Comparison of ENCODE assay signal across 1 cellular context in genomic region chr17:49515196-49515770, GRCh38.
TF ChIP-seq lines count a peak whose summit lies in the region.

No MANE protein-coding gene starts in this region.

TF ChIP-seq in HepG2, 621 proteins besides CTCF, POLR2A, EP300 and RAD21 (continued from another document and continues in another):
- no peak for TF ChIP-seq ZMAT5 (CRISPR knock-in tag; IDR thresholded peaks at IDR 0.05; ENCODE audit: borderline replicate concordance, low read depth)
- TF ChIP-seq ZNF275 (CRISPR knock-in tag; IDR thresholded peaks at IDR 0.05; ENCODE audit: borderline replicate concordance) = no peak
- peak; percentile 67; the same call in 1 of the 2 replicates for TF ChIP-seq HMGXB3 (CRISPR knock-in tag; IDR thresholded peaks at IDR 0.05; ENCODE audit: borderline replicate concordance)
- TF ChIP-seq SRSF9 (IDR thresholded peaks at IDR 0.05; ENCODE audit: borderline replicate concordance, insufficient read depth, low read depth, low read length, poor library complexity, severe bottlenecking) = no peak
- peak; percentile 74; the same call in 1 of the 2 replicates for TF ChIP-seq ZNF768 (CRISPR knock-in tag; IDR thresholded peaks at IDR 0.05)
- no peak; the same call in 1 of the 2 replicates for TF ChIP-seq ZNF121 (CRISPR knock-in tag; IDR thresholded peaks at IDR 0.05)
- TF ChIP-seq WIZ (CRISPR knock-in tag; IDR thresholded peaks at IDR 0.05) = peak; percentile 87
- peak; percentile 96 for TF ChIP-seq UBTF (CRISPR knock-in tag; IDR thresholded peaks at IDR 0.05)
- peak; percentile 95 for TF ChIP-seq ZNF605 (CRISPR knock-in tag; IDR thresholded peaks at IDR 0.05)
- TF ChIP-seq NFKBIZ (CRISPR knock-in tag; IDR thresholded peaks at IDR 0.05) = peak; percentile 75
- no peak for TF ChIP-seq ZNF577 (CRISPR knock-in tag; IDR thresholded peaks at IDR 0.05; ENCODE audit: borderline replicate concordance, low read depth)
- peak; percentile 96 for TF ChIP-seq ZNF546 (CRISPR knock-in tag; conservative IDR thresholded peaks at IDR 0.05)
- no peak for TF ChIP-seq SKIL (CRISPR knock-in tag; IDR thresholded peaks at IDR 0.05; ENCODE audit: borderline replicate concordance)
- no peak for TF ChIP-seq DMTF1 (CRISPR knock-in tag; IDR thresholded peaks at IDR 0.05)
- TF ChIP-seq CCDC6 (CRISPR knock-in tag; IDR thresholded peaks at IDR 0.05) = peak; percentile 73
- no peak for TF ChIP-seq ZNF276 (CRISPR knock-in tag; IDR thresholded peaks at IDR 0.05; ENCODE audit: low read depth)
- TF ChIP-seq ZBTB25 (CRISPR knock-in tag; IDR thresholded peaks at IDR 0.05) = peak; percentile 81; the same call in 1 of the 2 replicates
- 0 out of 2 replicates have a peak, but pooled peaks have one; percentile 2 for TF ChIP-seq GTF3A (CRISPR knock-in tag; conservative IDR thresholded peaks at IDR 0.05)
- no peak for TF ChIP-seq MATR3 (CRISPR knock-in tag; IDR thresholded peaks at IDR 0.05)
- TF ChIP-seq ZNF556 (CRISPR knock-in tag; IDR thresholded peaks at IDR 0.05; ENCODE audit: borderline replicate concordance) = peak; percentile 37; the same call in 1 of the 2 replicates
- TF ChIP-seq MXD3 (CRISPR knock-in tag; IDR thresholded peaks at IDR 0.05) = no peak; the same call in 1 of the 2 replicates
- TF ChIP-seq PRMT3 (CRISPR knock-in tag; IDR thresholded peaks at IDR 0.05; ENCODE audit: borderline replicate concordance, low read depth) = no peak
- TF ChIP-seq ZFP36L2 (CRISPR knock-in tag; IDR thresholded peaks at IDR 0.05) = no peak
- TF ChIP-seq NR3C1 (CRISPR knock-in tag; IDR thresholded peaks at IDR 0.05) = no peak
- TF ChIP-seq IRX3 (CRISPR knock-in tag; IDR thresholded peaks at IDR 0.05; ENCODE audit: borderline replicate concordance, low read depth) = 0 out of 2 replicates have a peak, but pooled peaks have one; percentile 58
- no peak for TF ChIP-seq ONECUT2 (CRISPR knock-in tag; IDR thresholded peaks at IDR 0.05)
- no peak for TF ChIP-seq MBNL3 (CRISPR knock-in tag; conservative IDR thresholded peaks at IDR 0.05)
- no peak for TF ChIP-seq ZNF18 (CRISPR knock-in tag; IDR thresholded peaks at IDR 0.05; ENCODE audit: insufficient replicate concordance)
- peak; percentile 36; the same call in 1 of the 2 replicates for TF ChIP-seq ZNF281 (CRISPR knock-in tag; IDR thresholded peaks at IDR 0.05; ENCODE audit: borderline replicate concordance)
- TF ChIP-seq RFX1 (IDR thresholded peaks at IDR 0.05) = no peak
- 0 out of 2 replicates have a peak, but pooled peaks have one; percentile 12 for TF ChIP-seq RFX3 (CRISPR knock-in tag; IDR thresholded peaks at IDR 0.05)
